29 cellular contexts compared by ENCODE assay signal in the genomic region with DNA sequence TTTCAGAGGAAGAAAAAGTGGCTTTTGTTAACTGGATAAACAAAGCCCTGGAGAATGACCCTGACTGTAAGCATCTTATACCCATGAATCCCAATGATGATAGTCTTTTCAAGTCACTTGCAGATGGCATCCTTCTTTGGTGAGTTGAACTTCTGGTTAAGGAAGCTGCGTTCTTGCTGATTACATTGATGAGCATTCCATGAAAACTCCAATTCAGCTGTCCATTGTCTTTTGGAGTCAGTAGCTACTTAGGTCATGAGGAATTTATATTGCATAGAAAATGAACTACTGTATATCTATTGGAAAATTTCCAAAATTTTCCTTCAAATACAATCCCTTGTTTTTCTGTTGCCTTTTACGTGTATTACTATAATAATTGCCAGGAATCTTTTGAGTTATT.
"Had no signal": no experiment of that assay in that cellular context is flagged by ENCODE, and none has a peak within 500 bp of the region (broad histone marks: within the 10 kb centered on the region; RNA-seq: fewer than 3 reads in every experiment).

No MANE protein-coding gene starts in this region.

- H3K36me3 ChIP-seq: ovary, right lobe of liver, sigmoid colon, spleen, suprapubic skin, tibial artery, transverse colon, upper lobe of right lung, uterus had no signal

- DNase-seq: naive thymus-derived CD8-positive, alpha-beta T cell; nephron progenitor cell; occipital lobe; ovary; posterior cingulate gyrus; psoas muscle; right cardiac atrium; right lobe of liver; sigmoid colon; spleen; stimulated activated CD4-positive, alpha-beta T cell treated with anti-CD3 and anti-CD28 coated beads, Interleukin-12 subunit alpha, Interleukin-12 subunit beta, amount 100 ng/mL, for 4 hours; stimulated activated CD4-positive, alpha-beta T cell treated with anti-CD3 and anti-CD28 coated beads, Interleukin-1b, Interleukin-23, amount 100 ng/mL, for 48 hours; stimulated activated CD4-positive, alpha-beta T cell treated with anti-CD3 and anti-CD28 coated beads, Interleukin-4, amount 100 ng/mL, for 1 hour; stimulated activated CD4-positive, alpha-beta T cell treated with anti-CD3 and anti-CD28 coated beads, Interleukin-4, amount 100 ng/mL, for 4 hours; stimulated activated CD8-positive, alpha-beta memory T cell treated with anti-CD3 and anti-CD28 coated beads, Interleukin-4, amount 100 ng/mL, for 48 hours; stimulated activated naive CD4-positive, alpha-beta T cell; stimulated activated naive CD8-positive, alpha-beta T cell treated with anti-CD3 and anti-CD28 coated beads, Interleukin-15, amount 100 ng/mL, for 72 hours; stimulated activated naive CD8-positive, alpha-beta T cell treated with anti-CD3 and anti-CD28 coated beads, Interleukin-15, Interleukin-2, amounts not matched to agents 100 U/mL and 50 U/mL, for 24 hours; substantia nigra; testis; tibial artery; transverse colon; upper lobe of right lung; uterus had no signal

- H3K27ac ChIP-seq: neutrophil, ovary, parathyroid adenoma, psoas muscle, right lobe of liver, sigmoid colon, skin epidermis, spleen, suprapubic skin, testis, tibial artery, transverse colon, upper lobe of right lung, uterus had no signal

- H3K79me2 ChIP-seq: parathyroid adenoma had no signal

- H3K4me3 ChIP-seq: ovary, psoas muscle, right lobe of liver, sigmoid colon, skin epidermis, smooth muscle cell, spleen, suprapubic skin, testis, tibial artery, transverse colon, upper lobe of right lung, uterus had no signal

- H3K4me1 ChIP-seq: parathyroid adenoma, psoas muscle, right lobe of liver, sigmoid colon, spleen, suprapubic skin, testis, tibial artery, upper lobe of right lung, uterus had no signal

- H2AFZ ChIP-seq: parathyroid adenoma had no signal

- H3K4me2 ChIP-seq: smooth muscle cell had no signal

- H3K27me3 ChIP-seq: neutrophil, ovary, right lobe of liver, sigmoid colon, spleen, suprapubic skin, testis, tibial artery, transverse colon, upper lobe of right lung, uterus had no signal

- H3K9me3 ChIP-seq: neutrophil, ovary, psoas muscle, right lobe of liver, sigmoid colon, spleen, suprapubic skin, testis, tibial artery, transverse colon, upper lobe of right lung, uterus had no signal

- H3K9ac ChIP-seq: parathyroid adenoma had no signal
